28 cellular contexts compared by ENCODE assay signal in genomic region chr1:154571244-154571963, GRCh38. TPM values are rescaled to one million over a fixed set of nuclear protein-coding genes. Genes with fewer than 3 reads are reported as not detected.
"Had no signal": no experiment of that assay in that cellular context is flagged by ENCODE, and none has a peak within 500 bp of the region (broad histone marks: within the 10 kb centered on the region; RNA-seq: fewer than 3 reads in every experiment).

No MANE protein-coding gene starts in this region.

- H3K9me3 ChIP-seq: ascending aorta, body of pancreas had no signal

- DNase-seq: activated CD4-positive, alpha-beta memory T cell treated with anti-CD3 and anti-CD28 coated beads for 36 hours; activated CD4-positive, alpha-beta T cell treated with anti-CD3 and anti-CD28 coated beads, Interleukin-2, amount 10 ng/mL, durations not matched to agents 7 days and 5 days; activated CD4-positive, CD25-positive, alpha-beta regulatory T cell; activated CD8-positive, alpha-beta memory T cell treated with anti-CD3 and anti-CD28 coated beads for 24 hours; activated naive CD4-positive, alpha-beta T cell treated with anti-CD3 and anti-CD28 coated beads, Interleukin-2, amount 50 U/mL, for 16 hours; activated T-cell treated with anti-CD3 and anti-CD28 coated beads, Interleukin-2, amount 50 U/mL, for 72 hours; amniotic stem cell; body of pancreas; MV-4-11; NCI-H1092 treated with DMSO at 0.1 percent for 48 hours; NCI-H1417 treated with DMSO at 0.1 percent for 48 hours; NCI-H1694; NCI-H2029; NCI-H2107; NCI-H2171 treated with DMSO at 0.1 percent for 48 hours; NCI-H510A treated with DMSO at 0.1 percent for 48 hours; NCI-H69; NK-92 treated with Interleukin-12 subunit alpha and Interleukin-12 subunit beta, amount 100 ng/mL, for 24 hours; OCI-M1; RPMI8226; T-cell had no signal

- H3K4me3 ChIP-seq: ascending aorta, body of pancreas, SK-N-MC had no signal

- H3K36me3 ChIP-seq: ascending aorta had no signal

- H3K4me3 Mint-ChIP-seq: activated CD4-positive, alpha-beta memory T cell treated with anti-CD3 and anti-CD28 coated beads for 36 hours; activated CD4-positive, alpha-beta T cell treated with anti-CD3 and anti-CD28 coated beads, Interleukin-2, amount 10 ng/mL, durations not matched to agents 7 days and 5 days; activated T-cell treated with anti-CD3 and anti-CD28 coated beads, Interleukin-2, amount 50 U/mL, for 72 hours; T-cell had no signal

- ATAC-seq: activated T-cell treated with anti-CD3 and anti-CD28 coated beads, Interleukin-2, amount 50 U/mL, for 72 hours; body of pancreas; Panc1; Right ventricle myocardium inferior; T-cell had no signal

- H3K27ac ChIP-seq: ascending aorta, body of pancreas, KMS-11, SK-N-MC had no signal

- H3K9me3 Mint-ChIP-seq: activated CD4-positive, alpha-beta memory T cell treated with anti-CD3 and anti-CD28 coated beads for 36 hours; activated CD4-positive, alpha-beta T cell treated with anti-CD3 and anti-CD28 coated beads, Interleukin-2, amount 10 ng/mL, durations not matched to agents 7 days and 5 days; activated T-cell treated with anti-CD3 and anti-CD28 coated beads, Interleukin-2, amount 50 U/mL, for 72 hours; activated T-helper 2 cell treated with anti-CD3 and anti-CD28 coated beads, Interferon-gamma antibody, Interleukin-2, Interleukin-4, amounts not matched to agents 10 μg/mL and 5 μg/mL and 100 μg/mL, durations not matched to agents 14 hours and 24 hours and 36 hours; T-cell had no signal

- H3K36me3 Mint-ChIP-seq: activated CD4-positive, alpha-beta memory T cell treated with anti-CD3 and anti-CD28 coated beads for 36 hours had no signal

- H3K27ac Mint-ChIP-seq: activated CD4-positive, alpha-beta memory T cell treated with anti-CD3 and anti-CD28 coated beads for 36 hours; activated CD4-positive, alpha-beta T cell treated with anti-CD3 and anti-CD28 coated beads, Interleukin-2, amount 10 ng/mL, durations not matched to agents 7 days and 5 days; activated T-helper 2 cell treated with anti-CD3 and anti-CD28 coated beads, Interferon-gamma antibody, Interleukin-2, Interleukin-4, amounts not matched to agents 10 μg/mL and 5 μg/mL and 100 μg/mL, durations not matched to agents 14 hours and 24 hours and 36 hours had no signal

RNA-seq across cellular contexts. Expression of gene CHRNB2, which starts 3.8 kb away (rescaled TPM):
- total RNA-seq: activated CD4-positive, alpha-beta memory T cell treated with anti-CD3 and anti-CD28 coated beads for 36 hours; activated CD4-positive, alpha-beta T cell treated with anti-CD3 and anti-CD28 coated beads, Interleukin-2, amount 10 ng/mL, durations not matched to agents 7 days and 5 days; activated T-helper 2 cell treated with anti-CD3 and anti-CD28 coated beads, Interferon-gamma antibody, Interleukin-2, Interleukin-4, amounts not matched to agents 10 μg/mL and 5 μg/mL and 100 μg/mL, durations not matched to agents 14 hours and 24 hours and 36 hours; ascending aorta; Right ventricle myocardium inferior; T-helper 2 cell treated with Interferon-gamma antibody and Interleukin-4, amounts not matched to agents 100 ng/mL and 5 ng/mL, for 36 hours had no signal
